ENCODE assay signal across 24 cellular contexts in the genomic region with DNA sequence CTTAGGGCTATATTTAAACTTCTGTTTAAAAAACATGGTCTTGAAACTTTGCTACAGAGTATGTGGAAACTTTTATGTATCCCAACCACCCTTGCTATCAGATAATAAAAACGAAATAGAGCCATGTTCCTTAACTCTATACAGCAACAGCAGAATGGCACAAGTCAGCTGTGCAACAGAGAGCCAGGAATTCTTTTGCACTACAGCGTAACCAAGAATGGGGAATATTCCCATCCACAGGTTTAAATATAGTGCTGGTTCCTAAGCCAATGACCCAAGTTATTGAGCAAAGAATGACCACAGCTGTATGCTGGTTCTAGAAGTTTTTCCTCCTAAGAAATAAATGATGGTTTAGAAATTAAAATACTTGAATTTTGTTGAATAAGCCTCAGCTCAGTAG. TPM values are rescaled to one million over a fixed set of nuclear protein-coding genes. Genes with fewer than 3 reads are reported as not detected.
A peak's percentile ranks its signal among the peaks of the same experiment; 100 is the strongest.
DNase-seq lines count a peak whose midpoint lies in the region; ATAC-seq and TF ChIP-seq lines count a peak whose summit lies in the region.
"Had no signal": no experiment of that assay in that cellular context is flagged by ENCODE, and none has a peak within 500 bp of the region (broad histone marks: within the 10 kb centered on the region; RNA-seq: fewer than 3 reads in every experiment).

No MANE protein-coding gene starts in this region.

- peaks cover 4 to 42% of the 10 kb centered on the region in 2 donors for H3K36me3 Mint-ChIP-seq in activated T-cell treated with anti-CD3 and anti-CD28 coated beads, Interleukin-2, amount 50 U/mL, for 72 hours (ENCODE audit: insufficient read depth in 2 of 2)
- peaks cover 12 to 60% (median 33%) of the 10 kb centered on the region in 5 donors for H3K36me3 Mint-ChIP-seq in naive thymus-derived CD4-positive, alpha-beta T cell

- no peak for TF ChIP-seq POLR2A in heart left ventricle (IDR thresholded peaks at IDR 0.05)
- TF ChIP-seq POLR2A in spleen (IDR thresholded peaks at IDR 0.05), result no peak

- peaks cover 7% of the 10 kb centered on the region for H3K4me1 Mint-ChIP-seq in activated T-cell treated with anti-CD3 and anti-CD28 coated beads, Interleukin-2, amount 50 U/mL, for 72 hours (ENCODE audit: low read depth)
- peaks cover 0 to 17% (median 4%) of the 10 kb centered on the region in 7 donors for H3K4me1 Mint-ChIP-seq in naive thymus-derived CD4-positive, alpha-beta T cell

- CTCF ChIA-PET in naive thymus-derived CD4-positive, alpha-beta T cell (lab: Charles Lee), result no interaction called here

- intact Hi-C loops in heart left ventricle (cut with DNase I) (loop anchor here in 1 of 10 donors (5.0 kb wide), 1 partner anchor 34 kb away; no protein-coding TSS in a partner anchor), spleen (cut with DNase I; ENCODE audit: low total_unique reads) (no loop called here), left colon (cut with DNase I, micrococcal nuclease) (no loop called here)
- intact Hi-C loops in naive thymus-derived CD4-positive, alpha-beta T cell (cut with micrococcal nuclease), result no loop called here

- no peaks in the 10 kb centered on the region for H3K27me3 Mint-ChIP-seq in activated T-cell treated with anti-CD3 and anti-CD28 coated beads, Interleukin-2, amount 50 U/mL, for 72 hours (ENCODE audit: low read depth)
- no peaks in the 10 kb centered on the region for H3K27me3 Mint-ChIP-seq in naive thymus-derived CD4-positive, alpha-beta T cell
- H3K27me3 Mint-ChIP-seq: CD4-positive, alpha-beta memory T cell had no signal

- H3K27me3 ChIP-seq in heart left ventricle (no peaks in the 10 kb centered on the region), HAP-1 (ENCODE audit: low read depth) (no peaks in the 10 kb centered on the region), spleen (replicated peaks in 1 of 7) (no peaks in the 10 kb centered on the region)
- no peaks in the 10 kb centered on the region for H3K27me3 ChIP-seq in naive thymus-derived CD4-positive, alpha-beta T cell (ENCODE audit: control insufficient read depth in 2 of 2, insufficient read depth in 2 of 2, low read length in 2 of 2)
- H3K27me3 ChIP-seq: BLaER1 had no signal

- H3K27ac Mint-ChIP-seq in activated T-cell treated with anti-CD3 and anti-CD28 coated beads, Interleukin-2, amount 50 U/mL, for 72 hours, result peak overlapping the region; percentile 73
- peak overlapping the region in 5 of 9 donors; percentile 10 to 55 (median 36) for H3K27ac Mint-ChIP-seq in naive thymus-derived CD4-positive, alpha-beta T cell

- POLR2A ChIA-PET in naive thymus-derived CD4-positive, alpha-beta T cell (lab: Charles Lee), result no interaction called here

- H3K4me3 ChIP-seq in heart left ventricle, result no peak overlapping the region
- H3K4me3 ChIP-seq in naive thymus-derived CD4-positive, alpha-beta T cell (ENCODE audit: low read length), result no peak overlapping the region
- H3K4me3 ChIP-seq in HAP-1, result no peak overlapping the region
- no peak overlapping the region for H3K4me3 ChIP-seq in spleen
- H3K4me3 ChIP-seq: BLaER1, GM12878, GM23248 had no signal

- no peak for DNase-seq in activated T-cell treated with anti-CD3 and anti-CD28 coated beads, Interleukin-2, amount 50 U/mL, for 72 hours
- DNase-seq in activated T-cell treated with anti-CD3 and anti-CD28 coated beads, Interleukin-2, amount 50 U/mL, for 1 hour, result no peak
- no peak for DNase-seq in heart left ventricle
- DNase-seq in naive thymus-derived CD4-positive, alpha-beta T cell, result no peak
- DNase-seq in HAP-1 (ENCODE audit: low spot score in 2 of 2), result no peak
- DNase-seq in mesenteric fat pad (ENCODE audit: low spot score), result no peak
- no peak for DNase-seq in spleen
- no peak for DNase-seq in left colon
- DNase-seq: ACHN; CD4-positive, alpha-beta memory T cell; DND-41; GM23248; HCEC 1CT; KBM-7; MM.1S; NCI-H1048; NCI-H1417 treated with DMSO at 0.1 percent for 48 hours; NCI-H187; NCI-H446 treated with DMSO at 0.1 percent for 48 hours; NCI-H526 treated with DMSO at 0.1 percent for 48 hours; OCI-M1 had no signal

- H3K9me3 ChIP-seq in heart left ventricle (no peaks in the 10 kb centered on the region), HAP-1 (no peaks in the 10 kb centered on the region), spleen (no peaks in the 10 kb centered on the region)
- H3K9me3 ChIP-seq in naive thymus-derived CD4-positive, alpha-beta T cell (ENCODE audit: control insufficient read depth in 2 of 3, low read length in 3 of 3), result no peaks in the 10 kb centered on the region
- H3K9me3 ChIP-seq: BLaER1 had no signal

- in situ Hi-C loops in HAP-1 (cut with MboI; ENCODE audit: low sequenced_read_pairs), result no loop called here

- WGBS in heart left ventricle, 4 donors, result 34 to 60% (median 43%) methylated on average over 2 of the region's 2 CpGs
- 84 to 96% (median 93%) methylated on average over 2 of the region's 2 CpGs for WGBS in spleen, 5 donors

- H3K4me1 ChIP-seq in heart left ventricle (peaks cover 0 to 32% (median 3%) of the 10 kb centered on the region in 12 donors), HAP-1 (no peaks in the 10 kb centered on the region), spleen (no peaks in the 10 kb centered on the region)
- no peaks in the 10 kb centered on the region for H3K4me1 ChIP-seq in naive thymus-derived CD4-positive, alpha-beta T cell (ENCODE audit: control insufficient read depth in 2 of 2, insufficient read depth in 2 of 2, low read length in 2 of 2)
- H3K4me1 ChIP-seq: BLaER1 had no signal

- no peak for TF ChIP-seq CTCF in heart left ventricle (IDR thresholded peaks at IDR 0.05)
- TF ChIP-seq CTCF in spleen (IDR thresholded peaks at IDR 0.05 in 8 of 11, conservative IDR thresholded peaks at IDR 0.05 in 3 of 11), result no peak

- no peak overlapping the region for H3K4me3 Mint-ChIP-seq in activated T-cell treated with anti-CD3 and anti-CD28 coated beads, Interleukin-2, amount 50 U/mL, for 72 hours
- no peak overlapping the region for H3K4me3 Mint-ChIP-seq in naive thymus-derived CD4-positive, alpha-beta T cell
- H3K4me3 Mint-ChIP-seq: CD4-positive, alpha-beta memory T cell had no signal

- ATAC-seq in activated T-cell treated with anti-CD3 and anti-CD28 coated beads, Interleukin-2, amount 50 U/mL, for 72 hours (replicated peaks in 1 of 2), result no peak
- peak; percentile 48 to 74 (median 56) for ATAC-seq in heart left ventricle
- no peak for ATAC-seq in naive thymus-derived CD4-positive, alpha-beta T cell
- no peak for ATAC-seq in left colon
- ATAC-seq: GM12878 had no signal

- H3K36me3 ChIP-seq in heart left ventricle (peaks cover 2 to 100% (median 98%) of the 10 kb centered on the region in 9 donors), HAP-1 (replicated peaks) (peaks cover 96% of the 10 kb centered on the region), spleen (peaks cover 5 to 100% (median 93%) of the 10 kb centered on the region in 6 donors)
- H3K36me3 ChIP-seq in naive thymus-derived CD4-positive, alpha-beta T cell (ENCODE audit: control insufficient read depth in 2 of 3, insufficient read depth in 3 of 3, low read length in 3 of 3), result peaks cover 42 to 93% (median 66%) of the 10 kb centered on the region in 3 experiments

- peak overlapping the region; percentile 12 to 72 (median 45) for H3K27ac ChIP-seq in heart left ventricle
- H3K27ac ChIP-seq in naive thymus-derived CD4-positive, alpha-beta T cell (ENCODE audit: low read depth, low read length), result no peak overlapping the region
- H3K27ac ChIP-seq in spleen, result no peak overlapping the region
- H3K27ac ChIP-seq: 22Rv1, BLaER1, GM23248 had no signal

- H3K9me3 Mint-ChIP-seq in activated T-cell treated with anti-CD3 and anti-CD28 coated beads, Interleukin-2, amount 50 U/mL, for 72 hours, result no peaks in the 10 kb centered on the region
- no peaks in the 10 kb centered on the region for H3K9me3 Mint-ChIP-seq in naive thymus-derived CD4-positive, alpha-beta T cell
- H3K9me3 Mint-ChIP-seq: CD4-positive, alpha-beta memory T cell had no signal

RNA-seq across cellular contexts. Expression of a gene that starts 33.1 kb away (rescaled TPM):
- 10 to 100 TPM in 1 of 2 donors, 1 to 10 TPM in 1; 9.1 to 11.6 TPM for total RNA-seq in activated T-cell treated with anti-CD3 and anti-CD28 coated beads, Interleukin-2, amount 50 U/mL, for 72 hours
- total RNA-seq in heart left ventricle (10 to 100 TPM; 10.1 to 18.0 (median 14.3) TPM), mesenteric fat pad (12.3 TPM), spleen (10 to 100 TPM; 13.7 to 32.3 (median 18.2) TPM), left colon (10 to 100 TPM; 11.4 to 13.8 TPM)
- polyA plus RNA-seq in heart left ventricle (10 to 100 TPM; 13.2 to 14.9 TPM), spleen (10 to 100 TPM in 2 of 3 donors, 1 to 10 TPM in 1; 8.9 to 11.5 (median 10.7) TPM)
- 10 to 100 TPM; 20.7 to 41.3 (median 39.0) TPM for total RNA-seq in naive thymus-derived CD4-positive, alpha-beta T cell
- polyA plus RNA-seq in naive thymus-derived CD4-positive, alpha-beta T cell, result 10 to 100 TPM in 1 of 2 donors, 1 to 10 TPM in 1; 9.8 to 13.3 TPM

RNA-seq across cellular contexts. Expression of a gene that starts 48.4 kb away (rescaled TPM):
- 1 to 10 TPM; 5.2 TPM for total RNA-seq in activated T-cell treated with anti-CD3 and anti-CD28 coated beads, Interleukin-2, amount 50 U/mL, for 72 hours
- total RNA-seq in heart left ventricle (1,000 to 10,000 TPM in 3 of 9 donors, 100 to 1,000 TPM in 6; 294 to 1,429 (median 742) TPM), mesenteric fat pad (2.8 TPM), spleen (100 to 1,000 TPM in 1 of 7 donors, 10 to 100 TPM in 6; 22.3 to 115 (median 70.2) TPM), left colon (1 to 10 TPM; 4.2 to 7.3 TPM)
- polyA plus RNA-seq in heart left ventricle (100 to 1,000 TPM; 505 to 873 TPM), spleen (10 to 100 TPM in 1 of 3 donors, 1 to 10 TPM in 2; 9.4 to 31.3 (median 9.6) TPM)
- total RNA-seq in naive thymus-derived CD4-positive, alpha-beta T cell, result 1 to 10 TPM; 1.1 to 5.3 (median 2.7) TPM
- 1 to 10 TPM in 1 of 2 donors, under 1 TPM in 1; 0.63 to 1.5 TPM for polyA plus RNA-seq in naive thymus-derived CD4-positive, alpha-beta T cell

Comparison
In these comparisons a context has a peak if more than half of its experiments do, and no peak if none do; other contexts are left out.
1. ATAC-seq: peak in heart left ventricle (4 of 4); none in activated T-cell treated with anti-CD3 and anti-CD28 coated beads, Interleukin-2, amount 50 U/mL, for 72 hours (0 of 2), naive thymus-derived CD4-positive, alpha-beta T cell (single experiment) and left colon (single experiment).
2. H3K27ac ChIP-seq: peak in heart left ventricle (12 of 12); none in naive thymus-derived CD4-positive, alpha-beta T cell (single experiment) and spleen (0 of 8).